Comparison of ENCODE assay signal across 8 cellular contexts in genomic region chr13:100573121-100573520, GRCh38. TPM values are rescaled to one million over a fixed set of nuclear protein-coding genes. Genes with fewer than 3 reads are reported as not detected.
DNase-seq lines count a peak whose midpoint lies in the region; ATAC-seq and TF ChIP-seq lines count a peak whose summit lies in the region.

No MANE protein-coding gene starts in this region.

- TF ChIP-seq CTCF in activated CD8-positive, alpha-beta T cell treated with anti-CD3 and anti-CD28 coated beads for 36 hours (IDR thresholded peaks at IDR 0.05) = peak; percentile 80
- TF ChIP-seq CTCF in endothelial cell (IDR thresholded peaks at IDR 0.05; ENCODE audit: unreplicated experiment) = peak; percentile 75

- H3K36me3 Mint-ChIP-seq in activated CD8-positive, alpha-beta T cell treated with anti-CD3 and anti-CD28 coated beads for 36 hours (ENCODE audit: low read depth) = peaks cover 1% of the 10 kb centered on the region
- peaks cover 4% of the 10 kb centered on the region for H3K36me3 Mint-ChIP-seq in endothelial cell (ENCODE audit: low read depth, unreplicated experiment)
- peaks cover 3 to 5% of the 10 kb centered on the region in 2 donors for H3K36me3 Mint-ChIP-seq in stimulated activated naive B cell treated with anti-CD40 and anti-IgM and Interleukin-4, amounts not matched to agents 10 μg/mL and 1 μg/mL and 100 μg/mL, for 72 hours

- peak; percentile 76 for DNase-seq in CMK (ENCODE audit: low read depth)
- peak; percentile 72 for DNase-seq in NCI-H82 treated with DMSO at 0.1 percent for 48 hours (lab: John Stamatoyannopoulos, UW; ENCODE audit: unreplicated experiment)
- peak; percentile 88 for DNase-seq in activated CD8-positive, alpha-beta T cell treated with anti-CD3 and anti-CD28 coated beads for 36 hours
- peak; percentile 75 for DNase-seq in endothelial cell (ENCODE audit: low spot score)
- DNase-seq in myocyte (ENCODE audit: low read depth) = peak; percentile 78
- DNase-seq in stimulated activated naive B cell treated with anti-CD40 and anti-IgM and Interleukin-4, amounts not matched to agents 10 μg/mL and 1 μg/mL and 100 μg/mL, for 72 hours = peak; percentile 50

- intact Hi-C loops in activated CD8-positive, alpha-beta T cell treated with anti-CD3 and anti-CD28 coated beads for 36 hours (cut with micrococcal nuclease) = loop anchor here (5.0 kb wide), 1 partner anchor 554 kb away; no protein-coding TSS in a partner anchor

- ATAC-seq in GM19452 (IDR thresholded peaks at IDR 0.05; ENCODE audit: unreplicated experiment) (peak; percentile 96), HG03521 (IDR thresholded peaks at IDR 0.05; ENCODE audit: unreplicated experiment) (peak; percentile 91)
- ATAC-seq in activated CD8-positive, alpha-beta T cell treated with anti-CD3 and anti-CD28 coated beads for 36 hours = peak; percentile 95
- peak; percentile 87 to 92 for ATAC-seq in stimulated activated naive B cell treated with anti-CD40 and anti-IgM and Interleukin-4, amounts not matched to agents 10 μg/mL and 1 μg/mL and 100 μg/mL, for 72 hours (replicated peaks)

- H3K27ac Mint-ChIP-seq in activated CD8-positive, alpha-beta T cell treated with anti-CD3 and anti-CD28 coated beads for 36 hours = no peak overlapping the region
- H3K27ac Mint-ChIP-seq in endothelial cell (ENCODE audit: unreplicated experiment) = no peak overlapping the region
- no peak overlapping the region for H3K27ac Mint-ChIP-seq in stimulated activated naive B cell treated with anti-CD40 and anti-IgM and Interleukin-4, amounts not matched to agents 10 μg/mL and 1 μg/mL and 100 μg/mL, for 72 hours

- CTCF ChIA-PET in activated CD8-positive, alpha-beta T cell treated with anti-CD3 and anti-CD28 coated beads for 36 hours (lab: Charles Lee) = interaction anchor here (0.5 to 5.6 kb wide), 39 partner anchors 9 to 715 kb away, joined by 3 to 97 read pairs (median 4); partner anchors contain the start of genes GGACT and TMTC4

- H3K27me3 Mint-ChIP-seq in activated CD8-positive, alpha-beta T cell treated with anti-CD3 and anti-CD28 coated beads for 36 hours = no peaks in the 10 kb centered on the region
- H3K27me3 Mint-ChIP-seq in endothelial cell (ENCODE audit: unreplicated experiment) = peaks cover 2% of the 10 kb centered on the region
- no peaks in the 10 kb centered on the region for H3K27me3 Mint-ChIP-seq in stimulated activated naive B cell treated with anti-CD40 and anti-IgM and Interleukin-4, amounts not matched to agents 10 μg/mL and 1 μg/mL and 100 μg/mL, for 72 hours

- no peak overlapping the region for H3K4me3 Mint-ChIP-seq in activated CD8-positive, alpha-beta T cell treated with anti-CD3 and anti-CD28 coated beads for 36 hours
- H3K4me3 Mint-ChIP-seq in endothelial cell (ENCODE audit: unreplicated experiment) = no peak overlapping the region
- H3K4me3 Mint-ChIP-seq in stimulated activated naive B cell treated with anti-CD40 and anti-IgM and Interleukin-4, amounts not matched to agents 10 μg/mL and 1 μg/mL and 100 μg/mL, for 72 hours = no peak overlapping the region

- H3K9me3 Mint-ChIP-seq in activated CD8-positive, alpha-beta T cell treated with anti-CD3 and anti-CD28 coated beads for 36 hours = no peaks in the 10 kb centered on the region
- H3K9me3 Mint-ChIP-seq in endothelial cell (ENCODE audit: unreplicated experiment) = no peaks in the 10 kb centered on the region
- H3K9me3 Mint-ChIP-seq in stimulated activated naive B cell treated with anti-CD40 and anti-IgM and Interleukin-4, amounts not matched to agents 10 μg/mL and 1 μg/mL and 100 μg/mL, for 72 hours = no peaks in the 10 kb centered on the region

- peaks cover 15% of the 10 kb centered on the region for H3K4me1 Mint-ChIP-seq in activated CD8-positive, alpha-beta T cell treated with anti-CD3 and anti-CD28 coated beads for 36 hours (ENCODE audit: low read depth)
- no peaks in the 10 kb centered on the region for H3K4me1 Mint-ChIP-seq in endothelial cell (ENCODE audit: unreplicated experiment)
- H3K4me1 Mint-ChIP-seq in stimulated activated naive B cell treated with anti-CD40 and anti-IgM and Interleukin-4, amounts not matched to agents 10 μg/mL and 1 μg/mL and 100 μg/mL, for 72 hours = peaks cover 0 to 1% of the 10 kb centered on the region in 2 donors

- POLR2A ChIA-PET in activated CD8-positive, alpha-beta T cell treated with anti-CD3 and anti-CD28 coated beads for 36 hours (lab: Charles Lee) = no interaction called here

RNA-seq across cellular contexts. Expression of gene GGACT, which starts 15.5 kb away (rescaled TPM):
- total RNA-seq in activated CD8-positive, alpha-beta T cell treated with anti-CD3 and anti-CD28 coated beads for 36 hours = 1 to 10 TPM; 4.0 to 5.3 TPM
- total RNA-seq in endothelial cell (ENCODE audit: unreplicated experiment) (7.0 TPM), myocyte (0.40 and 2.8 TPM in 2 replicates)
- 1.8 TPM for polyA plus RNA-seq in myocyte (2012)

Comparison
In these comparisons a context has a peak if more than half of its experiments do, and no peak if none do; other contexts are left out.
1. Peak in every context shown above with its lines: DNase-seq and ATAC-seq.